ENCODE assay signal across 27 cellular contexts in the genomic region with DNA sequence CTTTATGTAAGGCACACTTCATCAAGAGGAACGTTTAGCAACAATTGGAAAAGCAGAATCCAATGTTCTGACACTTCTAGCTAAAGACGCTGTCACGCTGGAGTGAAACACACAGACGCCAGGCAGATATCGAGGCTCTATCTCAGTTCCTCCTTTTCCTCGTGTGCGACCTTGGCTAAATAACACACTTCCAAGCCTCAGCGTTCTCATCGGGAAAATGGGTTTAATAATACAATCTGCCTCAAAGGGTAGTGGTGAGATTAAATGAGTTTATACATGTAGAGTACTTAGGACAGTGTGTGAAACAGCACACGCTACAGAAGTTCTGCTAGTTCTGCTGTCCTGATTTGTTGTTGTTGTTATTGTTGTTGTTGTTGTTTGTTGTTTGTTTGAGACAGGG.
"Had no signal": no experiment of that assay in that cellular context is flagged by ENCODE, and none has a peak within 500 bp of the region (broad histone marks: within the 10 kb centered on the region; RNA-seq: fewer than 3 reads in every experiment).

No MANE protein-coding gene starts in this region.

- H3K36me3 ChIP-seq: stomach, suprapubic skin, thoracic aorta, thyroid gland, tibial artery, tibial nerve, transverse colon, upper lobe of left lung, upper lobe of right lung, uterus, vagina had no signal

- FAIRE-seq: urothelium cell line had no signal

- H3K4me3 ChIP-seq: stomach, suprapubic skin, testis, thoracic aorta, thyroid gland, tibial artery, tibial nerve, transverse colon, upper lobe of left lung, upper lobe of right lung, uterus, vagina had no signal

- H3K9me3 ChIP-seq: stomach, suprapubic skin, testis, thoracic aorta, thyroid gland, tibial artery, tibial nerve, transverse colon, upper lobe of left lung, upper lobe of right lung, uterus, vagina had no signal

- H3K4me1 ChIP-seq: stomach, suprapubic skin, testis, thyroid gland, tibial artery, tibial nerve, transverse colon, upper lobe of left lung, upper lobe of right lung, uterus, vagina had no signal

- H3K27me3 ChIP-seq: testis, thyroid gland, tibial artery, tibial nerve, upper lobe of left lung, upper lobe of right lung, uterus, vagina had no signal

- DNase-seq: stimulated activated CD4-positive, alpha-beta T cell treated with anti-CD3 and anti-CD28 coated beads, Interleukin-2, amount 100 ng/mL, for 48 hours; stimulated activated CD4-positive, alpha-beta T cell treated with anti-CD3 and anti-CD28 coated beads, Interleukin-4, amount 100 ng/mL, for 1 hour; stimulated activated CD4-positive, alpha-beta T cell treated with anti-CD3 and anti-CD28 coated beads, Interleukin-4, amount 100 ng/mL, for 24 hours; stimulated activated CD4-positive, alpha-beta T cell treated with anti-CD3 and anti-CD28 coated beads, Interleukin-4, amount 100 ng/mL, for 4 hours; stimulated activated CD8-positive, alpha-beta memory T cell treated with anti-CD3 and anti-CD28 coated beads, Interleukin-4, amount 100 ng/mL, for 48 hours; stimulated activated naive B cell treated with anti-CD40 and anti-IgM and Interleukin-4, amounts not matched to agents 10 μg/mL and 1 μg/mL and 100 μg/mL, for 72 hours; stimulated activated naive CD4-positive, alpha-beta T cell; stimulated activated naive CD4-positive, alpha-beta T cell treated with Interleukin-2 at 50 U/mL for 16 hours; stimulated activated naive CD8-positive, alpha-beta T cell treated with anti-CD3 and anti-CD28 coated beads, Interleukin-15, amount 100 ng/mL, for 72 hours; stimulated activated naive CD8-positive, alpha-beta T cell treated with anti-CD3 and anti-CD28 coated beads, Interleukin-15, Interleukin-2, amounts not matched to agents 100 U/mL and 50 U/mL, for 24 hours; stomach; substantia nigra; thyroid gland; tibial artery; transverse colon; trophoblast cell; upper lobe of left lung; upper lobe of right lung; uterus had no signal

- ATAC-seq: stimulated activated effector memory CD8-positive, alpha-beta T cell treated with anti-CD3 and anti-CD28 coated beads, Interleukin-12 subunit alpha, Interleukin-12 subunit beta, amount 100 ng/mL, for 72 hours; stimulated activated memory B cell treated with anti-CD40 and anti-IgM and Interleukin-4, amounts not matched to agents 10 μg/mL and 1 μg/mL and 100 μg/mL, for 72 hours; stimulated activated naive B cell treated with anti-CD40 and anti-IgM and Interleukin-4, amounts not matched to agents 10 μg/mL and 1 μg/mL and 100 μg/mL, for 72 hours; stimulated activated naive CD8-positive, alpha-beta T cell treated with anti-CD3 and anti-CD28 coated beads, Interleukin-15, amount 100 ng/mL, for 72 hours; stimulated activated naive CD8-positive, alpha-beta T cell treated with anti-CD3 and anti-CD28 coated beads, Interleukin-15, Interleukin-2, amounts not matched to agents 100 U/mL and 50 U/mL, for 24 hours; upper lobe of right lung had no signal

- H3K27ac ChIP-seq: stomach, suprapubic skin, testis, thoracic aorta, thyroid gland, tibial artery, tibial nerve, transverse colon, upper lobe of left lung, upper lobe of right lung, uterus, vagina had no signal
